ENCODE assay signal across 31 cellular contexts in the genomic region with DNA sequence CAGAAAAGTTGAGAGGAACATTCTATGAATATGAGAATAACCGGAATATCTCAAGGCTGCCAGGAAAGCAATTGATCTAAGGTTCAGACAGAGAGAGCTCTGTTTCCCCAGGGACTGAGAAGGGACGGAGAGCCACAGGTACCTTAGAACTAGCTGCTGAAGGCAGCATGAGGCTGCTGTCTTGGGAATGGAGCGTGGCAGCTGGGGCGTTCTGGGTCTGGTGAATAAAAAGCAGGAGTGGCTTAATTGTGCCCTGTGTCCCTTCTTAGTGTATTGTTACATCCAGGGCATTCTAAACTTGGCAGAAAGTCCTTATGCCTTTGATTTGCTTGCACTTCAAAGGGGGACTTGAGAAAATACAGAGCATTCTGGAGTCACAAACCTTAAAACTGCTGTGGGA.
"Had no signal": no experiment of that assay in that cellular context is flagged by ENCODE, and none has a peak within 500 bp of the region (broad histone marks: within the 10 kb centered on the region; RNA-seq: fewer than 3 reads in every experiment).

No MANE protein-coding gene starts in this region.

- H3K9me3 ChIP-seq: adrenal gland, gastrocnemius medialis had no signal

- H3K27me3 Mint-ChIP-seq: activated CD4-positive, alpha-beta memory T cell treated with anti-CD3 and anti-CD28 coated beads for 36 hours; activated CD4-positive, alpha-beta T cell treated with anti-CD3 and anti-CD28 coated beads for 36 hours; activated CD4-positive, alpha-beta T cell treated with anti-CD3 and anti-CD28 coated beads, Interleukin-2, amount 10 ng/mL, durations not matched to agents 24 days and 14 days; activated CD8-positive, alpha-beta memory T cell treated with anti-CD3 and anti-CD28 coated beads, Interleukin-2, amount 10 ng/mL, durations not matched to agents 7 days and 5 days; activated naive CD4-positive, alpha-beta T cell treated with anti-CD3 and anti-CD28 coated beads, Interleukin-2, amount 50 U/mL, for 24 hours; activated naive CD8-positive, alpha-beta T cell treated with anti-CD3 and anti-CD28 coated beads for 36 hours; effector memory CD8-positive, alpha-beta T cell had no signal

- DNase-seq: activated CD4-positive, alpha-beta memory T cell treated with anti-CD3 and anti-CD28 coated beads for 36 hours; activated CD4-positive, alpha-beta T cell treated with anti-CD3 and anti-CD28 coated beads for 36 hours; activated CD4-positive, alpha-beta T cell treated with anti-CD3 and anti-CD28 coated beads, Interleukin-2, amount 10 ng/mL, durations not matched to agents 24 days and 14 days; activated CD4-positive, CD25-positive, alpha-beta regulatory T cell; activated CD4-positive, CD25-positive, alpha-beta regulatory T cell treated with anti-CD3 and anti-CD28 coated beads, Interleukin-2, amount 50 U/mL, for 72 hours; activated CD8-positive, alpha-beta memory T cell treated with anti-CD3 and anti-CD28 coated beads, Interleukin-2, amount 10 ng/mL, durations not matched to agents 7 days and 5 days; activated CD8-positive, alpha-beta memory T cell treated with anti-CD3 and anti-CD28 coated beads, Interleukin-2, amount 50 U/mL, for 4 hours; activated CD8-positive, alpha-beta T cell treated with anti-CD3 and anti-CD28 coated beads, Interleukin-2, amount 10 ng/mL, durations not matched to agents 7 days and 5 days; activated effector memory CD4-positive, alpha-beta T cell treated with anti-CD3 and anti-CD28 coated beads, Interleukin-2, amount 50 U/mL, for 16 hours; activated naive CD4-positive, alpha-beta T cell treated with anti-CD3 and anti-CD28 coated beads for 36 hours; activated naive CD8-positive, alpha-beta T cell treated with anti-CD3 and anti-CD28 coated beads for 36 hours; activated naive CD8-positive, alpha-beta T cell treated with anti-CD3 and anti-CD28 coated beads, Interleukin-2, amount 50 U/mL, for 24 hours; activated T-cell treated with anti-CD3 and anti-CD28 coated beads, Interleukin-2, amount 50 U/mL, for 1 hour; activated T-cell treated with anti-CD3 and anti-CD28 coated beads, Interleukin-2, amount 50 U/mL, for 48 hours; adrenal gland; amygdala; aorta; body of pancreas; caudate nucleus; cortex of kidney; dermis blood vessel endothelial cell; effector CD4-positive, alpha-beta T cell; effector memory CD8-positive, alpha-beta T cell; erythroblast; foreskin keratinocyte; gastrocnemius medialis; T-helper 2 cell had no signal

- H3K4me1 Mint-ChIP-seq: activated CD4-positive, alpha-beta T cell treated with anti-CD3 and anti-CD28 coated beads, Interleukin-2, amount 10 ng/mL, durations not matched to agents 24 days and 14 days; activated naive CD4-positive, alpha-beta T cell treated with anti-CD3 and anti-CD28 coated beads, Interleukin-2, amount 50 U/mL, for 24 hours; activated naive CD8-positive, alpha-beta T cell treated with anti-CD3 and anti-CD28 coated beads for 36 hours; activated naive CD8-positive, alpha-beta T cell treated with anti-CD3 and anti-CD28 coated beads, Interleukin-2, amount 50 U/mL, for 24 hours had no signal

- H3K27me3 ChIP-seq: adrenal gland, body of pancreas, esophagus muscularis mucosa, foreskin keratinocyte, gastrocnemius medialis had no signal

- H3K36me3 ChIP-seq: adrenal gland, esophagus muscularis mucosa, gastrocnemius medialis had no signal

- ATAC-seq: activated CD4-positive, alpha-beta T cell treated with anti-CD3 and anti-CD28 coated beads for 36 hours; activated CD8-positive, alpha-beta memory T cell treated with anti-CD3 and anti-CD28 coated beads, Interleukin-2, amount 10 ng/mL, durations not matched to agents 7 days and 5 days; activated CD8-positive, alpha-beta T cell treated with anti-CD3 and anti-CD28 coated beads, Interleukin-2, amount 10 ng/mL, durations not matched to agents 7 days and 5 days; activated naive CD8-positive, alpha-beta T cell treated with anti-CD3 and anti-CD28 coated beads, Interleukin-2, amount 50 U/mL, for 24 hours; body of pancreas; effector memory CD8-positive, alpha-beta T cell; foreskin keratinocyte; gastrocnemius medialis had no signal

- H3K4me3 ChIP-seq: adrenal gland, body of pancreas, esophagus muscularis mucosa, gastrocnemius medialis had no signal

- H3K27ac ChIP-seq: adrenal gland, body of pancreas, esophagus muscularis mucosa, foreskin keratinocyte, gastrocnemius medialis had no signal

- H3K4me3 Mint-ChIP-seq: activated CD4-positive, alpha-beta memory T cell treated with anti-CD3 and anti-CD28 coated beads for 36 hours; activated CD4-positive, alpha-beta T cell treated with anti-CD3 and anti-CD28 coated beads for 36 hours; activated CD4-positive, alpha-beta T cell treated with anti-CD3 and anti-CD28 coated beads, Interleukin-2, amount 10 ng/mL, durations not matched to agents 24 days and 14 days; activated CD8-positive, alpha-beta memory T cell treated with anti-CD3 and anti-CD28 coated beads, Interleukin-2, amount 10 ng/mL, durations not matched to agents 7 days and 5 days; activated CD8-positive, alpha-beta T cell treated with anti-CD3 and anti-CD28 coated beads, Interleukin-2, amount 10 ng/mL, durations not matched to agents 7 days and 5 days; activated naive CD4-positive, alpha-beta T cell treated with anti-CD3 and anti-CD28 coated beads for 36 hours; activated naive CD4-positive, alpha-beta T cell treated with anti-CD3 and anti-CD28 coated beads, Interleukin-2, amount 50 U/mL, for 24 hours; activated naive CD8-positive, alpha-beta T cell treated with anti-CD3 and anti-CD28 coated beads for 36 hours; activated naive CD8-positive, alpha-beta T cell treated with anti-CD3 and anti-CD28 coated beads, Interleukin-2, amount 50 U/mL, for 24 hours; activated T-helper 1 cell treated with anti-CD3 and anti-CD28 coated beads, Interleukin-12 subunit alpha, Interleukin-12 subunit beta, Interleukin-2, Interleukin-4 antibody, amounts not matched to agents 30 ng/mL and 10 ng/mL and 1 ng/mL, durations not matched to agents 14 hours and 24 hours and 36 hours; effector memory CD8-positive, alpha-beta T cell had no signal

- H3K4me1 ChIP-seq: adrenal gland, body of pancreas, esophagus muscularis mucosa, foreskin keratinocyte, gastrocnemius medialis had no signal

- H3K27ac Mint-ChIP-seq: activated CD4-positive, alpha-beta memory T cell treated with anti-CD3 and anti-CD28 coated beads for 36 hours; activated CD4-positive, alpha-beta T cell treated with anti-CD3 and anti-CD28 coated beads for 36 hours; activated CD4-positive, alpha-beta T cell treated with anti-CD3 and anti-CD28 coated beads, Interleukin-2, amount 10 ng/mL, durations not matched to agents 24 days and 14 days; activated CD8-positive, alpha-beta memory T cell treated with anti-CD3 and anti-CD28 coated beads, Interleukin-2, amount 10 ng/mL, durations not matched to agents 7 days and 5 days; activated CD8-positive, alpha-beta T cell treated with anti-CD3 and anti-CD28 coated beads, Interleukin-2, amount 10 ng/mL, durations not matched to agents 7 days and 5 days; activated naive CD4-positive, alpha-beta T cell treated with anti-CD3 and anti-CD28 coated beads for 36 hours; activated naive CD4-positive, alpha-beta T cell treated with anti-CD3 and anti-CD28 coated beads, Interleukin-2, amount 50 U/mL, for 24 hours; activated naive CD8-positive, alpha-beta T cell treated with anti-CD3 and anti-CD28 coated beads for 36 hours; activated naive CD8-positive, alpha-beta T cell treated with anti-CD3 and anti-CD28 coated beads, Interleukin-2, amount 50 U/mL, for 24 hours; activated T-helper 1 cell treated with anti-CD3 and anti-CD28 coated beads, Interleukin-12 subunit alpha, Interleukin-12 subunit beta, Interleukin-2, Interleukin-4 antibody, amounts not matched to agents 30 ng/mL and 10 ng/mL and 1 ng/mL, durations not matched to agents 14 hours and 24 hours and 36 hours; activated T-helper 2 cell treated with anti-CD3 and anti-CD28 coated beads, Interferon-gamma antibody, Interleukin-2, Interleukin-4, amounts not matched to agents 10 μg/mL and 5 μg/mL and 100 μg/mL, durations not matched to agents 14 hours and 24 hours and 36 hours; effector memory CD8-positive, alpha-beta T cell had no signal
